10 cellular contexts compared by ENCODE assay signal in genomic region chr1:171219751-171220385, GRCh38. TPM values are rescaled to one million over a fixed set of nuclear protein-coding genes. Genes with fewer than 3 reads are reported as not detected.
A peak's percentile ranks its signal among the peaks of the same experiment; 100 is the strongest.
DNase-seq lines count a peak whose midpoint lies in the region; ATAC-seq and TF ChIP-seq lines count a peak whose summit lies in the region.
"Had no signal": no experiment of that assay in that cellular context is flagged by ENCODE, and none has a peak within 500 bp of the region (broad histone marks: within the 10 kb centered on the region; RNA-seq: fewer than 3 reads in every experiment).

No MANE protein-coding gene starts in this region.

- peak overlapping the region; percentile 33 to 67 (median 60) for H3K4me3 Mint-ChIP-seq in nephron

- ATAC-seq in PC-3, result no peak
- ATAC-seq in GM21723 (IDR thresholded peaks at IDR 0.05; ENCODE audit: unreplicated experiment), result no peak

- H3K4me2 ChIP-seq in PC-3 (ENCODE audit: low read length), result no peak overlapping the region
- no peak overlapping the region for H3K4me2 ChIP-seq in MM.1S (ENCODE audit: low read depth, low read length)

- H3K79me2 ChIP-seq in PC-3 (ENCODE audit: low read length) (no peaks in the 10 kb centered on the region), MM.1S (ENCODE audit: low read length) (no peaks in the 10 kb centered on the region)

- BruUV-seq in PC-3 (replicated peaks; lab: Mats Ljungman, UMichigan), result no TSS peak

- H3K36me3 ChIP-seq in PC-3 (ENCODE audit: low read depth, low read length), result no peaks in the 10 kb centered on the region
- no peaks in the 10 kb centered on the region for H3K36me3 ChIP-seq in MM.1S (replicated peaks; ENCODE audit: insufficient read depth, low read length)

- TF ChIP-seq CTCF in PC-3 (conservative IDR thresholded peaks at IDR 0.05; ENCODE audit: low read depth, low read length) (no peak), nephron (IDR thresholded peaks at IDR 0.05; ENCODE audit: unreplicated experiment in 3 of 3) (no peak), MM.1S (IDR thresholded peaks at IDR 0.05; ENCODE audit: low read length) (no peak)

- DNase-seq in AG08395 (ENCODE audit: low spot score), result peak; percentile 56
- peak; percentile 34 for DNase-seq in PC-3
- no peak for DNase-seq in epithelial cell of prostate (ENCODE audit: low read depth, low spot score)
- DNase-seq in germinal center (ENCODE audit: low spot score), result no peak
- DNase-seq in SW480 (ENCODE audit: low spot score), result no peak
- no peak for DNase-seq in MM.1S
- DNase-seq: activated CD4-positive, alpha-beta T cell treated with anti-CD3 and anti-CD28 coated beads for 48 hours; NCI-H526 treated with DMSO at 0.1 percent for 48 hours had no signal

- H3F3A ChIP-seq in PC-3 (ENCODE audit: low read length, unreplicated experiment) (no peaks in the 10 kb centered on the region), MM.1S (ENCODE audit: insufficient read depth, low read length) (no peaks in the 10 kb centered on the region)

- H3K9ac ChIP-seq in PC-3 (ENCODE audit: low read length) (no peak overlapping the region), MM.1S (ENCODE audit: low read length) (no peak overlapping the region)

- no peak overlapping the region for H3K27ac ChIP-seq in PC-3 (ENCODE audit: low read length)
- peak overlapping the region; percentile 53 for H3K27ac ChIP-seq in epithelial cell of prostate
- no peak overlapping the region for H3K27ac ChIP-seq in MM.1S (ENCODE audit: low read length)

- no peaks in the 10 kb centered on the region for H3K36me3 Mint-ChIP-seq in nephron (ENCODE audit: low read depth)

- peaks cover 52% of the 10 kb centered on the region for H3K4me1 Mint-ChIP-seq in nephron

- intact Hi-C loops in PC-3 (cut with micrococcal nuclease), result no loop called here

- CTCF ChIA-PET in PC-3 (lab: Charles Lee), result no interaction called here

- POLR2A ChIA-PET in PC-3 (lab: Charles Lee; ENCODE audit: unreplicated experiment), result no interaction called here

- H2AFZ ChIP-seq in PC-3 (ENCODE audit: low read length) (no peak overlapping the region), MM.1S (ENCODE audit: low read length) (no peak overlapping the region)

- H3K27me3 ChIP-seq in PC-3 (ENCODE audit: low read length) (peaks cover 27% of the 10 kb centered on the region; the same call in 1 of the 2 replicates), MM.1S (replicated peaks; ENCODE audit: insufficient read depth, low read length) (no peaks in the 10 kb centered on the region)

- peaks cover 3% of the 10 kb centered on the region for H3K9me3 Mint-ChIP-seq in nephron

- H3K9me3 ChIP-seq in PC-3 (ENCODE audit: low read length) (no peaks in the 10 kb centered on the region), MM.1S (replicated peaks; ENCODE audit: insufficient read depth, low read length) (no peaks in the 10 kb centered on the region)

- H3K4me1 ChIP-seq in PC-3 (ENCODE audit: insufficient read depth, low read length) (no peaks in the 10 kb centered on the region), MM.1S (ENCODE audit: low read length) (peaks cover 4% of the 10 kb centered on the region)

- H3K27ac Mint-ChIP-seq in nephron, result peak overlapping the region; percentile 96 to 99 (median 97)

- H3K4me3 ChIP-seq in PC-3 (ENCODE audit: low read length), result no peak overlapping the region
- no peak overlapping the region for H3K4me3 ChIP-seq in MM.1S (ENCODE audit: low read length)

- H3K27me3 Mint-ChIP-seq in nephron (ENCODE audit: low read depth), result no peaks in the 10 kb centered on the region

- H3K9me2 ChIP-seq in PC-3 (replicated peaks; ENCODE audit: low read length) (no peaks in the 10 kb centered on the region), MM.1S (replicated peaks; ENCODE audit: insufficient read depth, low read length) (no peaks in the 10 kb centered on the region)

- H4K20me1 ChIP-seq in PC-3 (ENCODE audit: low read length), result no peaks in the 10 kb centered on the region
- H4K20me1 ChIP-seq in MM.1S (ENCODE audit: insufficient read depth, low read length), result no peaks in the 10 kb centered on the region

RNA-seq across cellular contexts. Expression of gene FMO1, which starts 28.4 kb away (rescaled TPM):
- total RNA-seq in PC-3 (2014; rRNA removed), result not detected in 2 replicates

RNA-seq across cellular contexts. Expression of gene FMO2, which starts 34.8 kb away (rescaled TPM):
- total RNA-seq in PC-3 (2014; rRNA removed), result not detected in 2 replicates

Comparison
In these comparisons a context has a peak if more than half of its experiments do, and no peak if none do; other contexts are left out.
1. DNase-seq: peak in AG08395 (single experiment) and PC-3 (single experiment); none in epithelial cell of prostate (single experiment), germinal center (single experiment), SW480 (single experiment) and MM.1S (single experiment).